Comparison of ENCODE assay signal across 2 cellular contexts in the genomic region with DNA sequence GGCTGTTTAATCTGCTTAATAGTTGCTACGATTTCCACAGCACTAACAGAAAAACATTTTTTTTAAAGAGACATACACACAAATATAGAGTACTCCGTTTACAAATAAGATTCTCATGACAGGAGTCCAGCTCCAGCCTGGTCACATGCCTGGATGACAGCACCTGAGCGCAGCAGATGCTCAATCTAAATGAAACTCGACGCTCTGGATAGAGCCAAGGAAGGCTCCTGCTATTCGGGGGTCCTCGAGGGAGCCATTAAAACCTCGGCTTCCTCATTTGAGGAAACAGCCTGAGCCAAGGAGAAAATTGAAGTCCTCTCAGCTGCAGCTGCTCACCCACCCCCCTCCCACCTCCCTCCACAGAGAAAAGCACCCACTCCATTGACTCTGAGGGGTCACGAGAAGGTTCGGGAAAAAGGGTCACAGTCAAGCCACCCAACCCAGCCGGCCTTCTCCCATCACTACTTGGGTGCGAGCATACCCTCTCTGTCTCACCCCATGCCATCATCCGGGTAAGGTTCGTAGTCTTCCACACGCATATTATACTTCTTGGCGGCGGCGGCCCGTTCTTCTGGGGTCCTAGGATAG.
TF ChIP-seq lines count a peak whose summit lies in the region.

No MANE protein-coding gene starts in this region.

TF ChIP-seq in GM12878, 131 proteins besides CTCF, POLR2A, EP300 and RAD21 (continues in another document):
- TF ChIP-seq SUZ12 (IDR thresholded peaks at IDR 0.05; ENCODE audit: unreplicated experiment) (no peak), RAD51 (IDR thresholded peaks at IDR 0.05) (no peak; the same call in 1 of the 2 replicates), DPF2 (IDR thresholded peaks at IDR 0.05) (no peak), TCF12 (IDR thresholded peaks at IDR 0.05; ENCODE audit: low read depth, low read length) (no peak), ATF7 (IDR thresholded peaks at IDR 0.05; ENCODE audit: low read depth) (no peak), CREM (IDR thresholded peaks at IDR 0.05; ENCODE audit: low read depth) (no peak), IKZF2 (IDR thresholded peaks at IDR 0.05) (0 out of 4 replicates have a peak, but pooled peaks of 1 of the 2 experiments have one; percentile 5), SPI1 (IDR thresholded peaks at IDR 0.05; ENCODE audit: borderline replicate concordance, insufficient read depth, low read depth, low read length) (no peak), ZNF207 (IDR thresholded peaks at IDR 0.05; ENCODE audit: borderline replicate concordance) (no peak), NBN (IDR thresholded peaks at IDR 0.05) (no peak), TARDBP (IDR thresholded peaks at IDR 0.05; ENCODE audit: borderline replicate concordance) (no peak), KAT2A (conservative IDR thresholded peaks at IDR 0.05; ENCODE audit: control insufficient read depth, low read depth, low read length) (no peak), EED (IDR thresholded peaks at IDR 0.05; ENCODE audit: low read depth) (no peak), MEF2B (IDR thresholded peaks at IDR 0.05; ENCODE audit: partially characterized antibody, poor library complexity, severe bottlenecking) (no peak), CBX3 (IDR thresholded peaks at IDR 0.05; ENCODE audit: borderline replicate concordance, low read depth) (no peak), POLR2AphosphoS5 (IDR thresholded peaks at IDR 0.05; ENCODE audit: low read length) (0 out of 2 replicates have a peak, but pooled peaks have one; percentile 3), YY1 (IDR thresholded peaks at IDR 0.05; ENCODE audit: low read depth, low read length) (0 out of 2 replicates have a peak, but pooled peaks have one; percentile 10), ZBTB4 (CRISPR knock-in tag; IDR thresholded peaks at IDR 0.05) (no peak), RBBP5 (conservative IDR thresholded peaks at IDR 0.05) (no peak), NR2C1 (IDR thresholded peaks at IDR 0.05) (no peak)
- TF ChIP-seq, protein P1, sequence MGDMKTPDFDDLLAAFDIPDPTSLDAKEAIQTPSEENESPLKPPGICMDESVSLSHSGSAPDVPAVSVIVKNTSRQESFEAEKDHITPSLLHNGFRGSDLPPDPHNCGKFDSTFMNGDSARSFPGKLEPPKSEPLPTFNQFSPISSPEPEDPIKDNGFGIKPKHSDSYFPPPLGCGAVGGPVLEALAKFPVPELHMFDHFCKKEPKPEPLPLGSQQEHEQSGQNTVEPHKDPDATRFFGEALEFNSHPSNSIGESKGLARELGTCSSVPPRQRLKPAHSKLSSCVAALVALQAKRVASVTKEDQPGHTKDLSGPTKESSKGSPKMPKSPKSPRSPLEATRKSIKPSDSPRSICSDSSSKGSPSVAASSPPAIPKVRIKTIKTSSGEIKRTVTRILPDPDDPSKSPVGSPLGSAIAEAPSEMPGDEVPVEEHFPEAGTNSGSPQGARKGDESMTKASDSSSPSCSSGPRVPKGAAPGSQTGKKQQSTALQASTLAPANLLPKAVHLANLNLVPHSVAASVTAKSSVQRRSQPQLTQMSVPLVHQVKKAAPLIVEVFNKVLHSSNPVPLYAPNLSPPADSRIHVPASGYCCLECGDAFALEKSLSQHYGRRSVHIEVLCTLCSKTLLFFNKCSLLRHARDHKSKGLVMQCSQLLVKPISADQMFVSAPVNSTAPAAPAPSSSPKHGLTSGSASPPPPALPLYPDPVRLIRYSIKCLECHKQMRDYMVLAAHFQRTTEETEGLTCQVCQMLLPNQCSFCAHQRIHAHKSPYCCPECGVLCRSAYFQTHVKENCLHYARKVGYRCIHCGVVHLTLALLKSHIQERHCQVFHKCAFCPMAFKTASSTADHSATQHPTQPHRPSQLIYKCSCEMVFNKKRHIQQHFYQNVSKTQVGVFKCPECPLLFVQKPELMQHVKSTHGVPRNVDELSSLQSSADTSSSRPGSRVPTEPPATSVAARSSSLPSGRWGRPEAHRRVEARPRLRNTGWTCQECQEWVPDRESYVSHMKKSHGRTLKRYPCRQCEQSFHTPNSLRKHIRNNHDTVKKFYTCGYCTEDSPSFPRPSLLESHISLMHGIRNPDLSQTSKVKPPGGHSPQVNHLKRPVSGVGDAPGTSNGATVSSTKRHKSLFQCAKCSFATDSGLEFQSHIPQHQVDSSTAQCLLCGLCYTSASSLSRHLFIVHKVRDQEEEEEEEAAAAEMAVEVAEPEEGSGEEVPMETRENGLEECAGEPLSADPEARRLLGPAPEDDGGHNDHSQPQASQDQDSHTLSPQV (IDR thresholded peaks at IDR 0.05): no peak
- TF ChIP-seq, protein P2, sequence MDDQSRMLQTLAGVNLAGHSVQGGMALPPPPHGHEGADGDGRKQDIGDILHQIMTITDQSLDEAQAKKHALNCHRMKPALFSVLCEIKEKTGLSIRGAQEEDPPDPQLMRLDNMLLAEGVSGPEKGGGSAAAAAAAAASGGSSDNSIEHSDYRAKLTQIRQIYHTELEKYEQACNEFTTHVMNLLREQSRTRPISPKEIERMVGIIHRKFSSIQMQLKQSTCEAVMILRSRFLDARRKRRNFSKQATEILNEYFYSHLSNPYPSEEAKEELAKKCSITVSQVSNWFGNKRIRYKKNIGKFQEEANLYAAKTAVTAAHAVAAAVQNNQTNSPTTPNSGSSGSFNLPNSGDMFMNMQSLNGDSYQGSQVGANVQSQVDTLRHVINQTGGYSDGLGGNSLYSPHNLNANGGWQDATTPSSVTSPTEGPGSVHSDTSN (IDR thresholded peaks at IDR 0.05; ENCODE audit: insufficient replicate concordance, low read depth, low read length): no peak

TF ChIP-seq in HepG2, 621 proteins besides CTCF, POLR2A, EP300 and RAD21:
- TF ChIP-seq U2AF1 (optimal IDR thresholded peaks at IDR 0.05; ENCODE audit: low read depth, low read length): peak; percentile 42
- 0 out of 2 replicates have a peak, but pooled peaks have one; percentile 16 for TF ChIP-seq POGK (CRISPR knock-in tag; conservative IDR thresholded peaks at IDR 0.05)
- no peak for TF ChIP-seq ZNF274 (CRISPR knock-in tag; IDR thresholded peaks at IDR 0.05)
- TF ChIP-seq HNF4A (CRISPR knock-in tag; IDR thresholded peaks at IDR 0.05): no peak
- TF ChIP-seq ZNF879 (CRISPR knock-in tag; IDR thresholded peaks at IDR 0.05): 0 out of 2 replicates have a peak, but pooled peaks have one; percentile 24
TF ChIP-seq in HepG2: peak in this region for 3.
